In the genomic region with DNA sequence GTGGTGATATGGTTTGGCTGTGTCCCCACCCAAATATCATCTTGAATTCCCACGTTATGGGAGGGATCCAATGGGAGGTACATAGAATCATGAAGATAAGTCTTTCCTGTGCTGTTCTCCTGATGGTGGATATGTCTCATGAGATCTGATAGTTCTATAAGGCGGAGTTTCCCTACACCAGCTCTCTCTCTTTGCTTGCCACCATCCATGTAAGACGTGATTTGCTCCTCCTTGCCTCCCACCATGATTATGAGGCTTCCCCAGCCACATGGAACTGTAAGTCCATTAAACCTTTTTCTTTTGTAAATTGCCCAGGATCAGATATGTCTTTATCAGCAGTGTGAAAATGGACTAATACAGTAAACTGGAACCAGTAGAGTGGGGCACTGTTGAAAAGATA, we compare ENCODE assay signal across 36 cellular contexts. TPM values are rescaled to one million over a fixed set of nuclear protein-coding genes. Genes with fewer than 3 reads are reported as not detected.
"Had no signal": no experiment of that assay in that cellular context is flagged by ENCODE, and none has a peak within 500 bp of the region (broad histone marks: within the 10 kb centered on the region; RNA-seq: fewer than 3 reads in every experiment).

No MANE protein-coding gene starts in this region.

- H3K27ac ChIP-seq: adrenal gland, ascending aorta, body of pancreas, brain microvascular endothelial cell, breast epithelium, cardiac muscle cell had no signal

- H3K4me1 ChIP-seq: adrenal gland, ascending aorta, breast epithelium had no signal

- FAIRE-seq: astrocyte, bronchial epithelial cell had no signal

- ATAC-seq: activated naive CD4-positive, alpha-beta T cell treated with anti-CD3 and anti-CD28 coated beads, Interleukin-2, amount 50 U/mL, for 72 hours; activated naive CD8-positive, alpha-beta T cell treated with anti-CD3 and anti-CD28 coated beads, Interleukin-2, amount 50 U/mL, for 24 hours; activated T-cell treated with anti-CD3 and anti-CD28 coated beads, Interleukin-2, amount 50 U/mL, for 4 hours; activated T-cell treated with anti-CD3 and anti-CD28 coated beads, Interleukin-2, amount 50 U/mL, for 72 hours; activated T-helper 17 cell treated with anti-CD3 and anti-CD28 coated beads, Interleukin-2, amount 50 U/mL, for 72 hours; body of pancreas had no signal

- H3K27me3 ChIP-seq: adrenal gland, ascending aorta, body of pancreas, brain microvascular endothelial cell, breast epithelium, cardiac muscle cell had no signal

- H3K9me3 ChIP-seq: adrenal gland, body of pancreas had no signal

- H3K36me3 ChIP-seq: adrenal gland, ascending aorta, brain microvascular endothelial cell, breast epithelium, cardiac muscle cell had no signal

- H3K4me3 ChIP-seq: adrenal gland, ascending aorta, body of pancreas, breast epithelium, cardiac muscle cell had no signal

- DNase-seq: activated effector memory CD4-positive, alpha-beta T cell treated with anti-CD3 and anti-CD28 coated beads, Interleukin-2, amount 50 U/mL, for 16 hours; activated effector memory CD4-positive, alpha-beta T cell treated with Interleukin-2 at 50 U/mL for 16 hours; activated gamma-delta T cell; activated gamma-delta T cell treated with Interleukin-2 at 50 U/mL for 16 hours; activated naive CD4-positive, alpha-beta T cell; activated naive CD4-positive, alpha-beta T cell treated with anti-CD3 and anti-CD28 coated beads for 36 hours; activated naive CD4-positive, alpha-beta T cell treated with anti-CD3 and anti-CD28 coated beads, Interleukin-2, amount 10 ng/mL, durations not matched to agents 7 days and 5 days; activated naive CD4-positive, alpha-beta T cell treated with anti-CD3 and anti-CD28 coated beads, Interleukin-2, amount 50 U/mL, for 16 hours; activated naive CD4-positive, alpha-beta T cell treated with Interleukin-2 at 50 U/mL for 16 hours; activated naive CD8-positive, alpha-beta T cell treated with anti-CD3 and anti-CD28 coated beads for 36 hours; activated naive CD8-positive, alpha-beta T cell treated with anti-CD3 and anti-CD28 coated beads, Interleukin-2, amount 10 ng/mL, durations not matched to agents 7 days and 5 days; activated naive CD8-positive, alpha-beta T cell treated with anti-CD3 and anti-CD28 coated beads, Interleukin-2, amount 50 U/mL, for 24 hours; activated T-cell treated with anti-CD3 and anti-CD28 coated beads, Interleukin-2, amount 50 U/mL, for 1 hour; activated T-cell treated with anti-CD3 and anti-CD28 coated beads, Interleukin-2, amount 50 U/mL, for 24 hours; activated T-cell treated with anti-CD3 and anti-CD28 coated beads, Interleukin-2, amount 50 U/mL, for 4 hours; activated T-cell treated with anti-CD3 and anti-CD28 coated beads, Interleukin-2, amount 50 U/mL, for 48 hours; activated T-cell treated with anti-CD3 and anti-CD28 coated beads, Interleukin-2, amount 50 U/mL, for 72 hours; adrenal gland; amniotic stem cell; amygdala; anterior cingulate cortex; aorta; body of pancreas; brain microvascular endothelial cell; caudate nucleus; central memory CD4-positive, alpha-beta T cell; cerebellar nuclear complex had no signal

RNA-seq across cellular contexts. Expression of gene HSD17B13, which starts 39.5 kb away (rescaled TPM):
- total RNA-seq: activated naive CD8-positive, alpha-beta T cell treated with anti-CD3 and anti-CD28 coated beads for 36 hours; activated T-cell treated with anti-CD3 and anti-CD28 coated beads, Interleukin-2, amount 50 U/mL, for 4 hours; activated T-helper 1 cell treated with anti-CD3 and anti-CD28 coated beads, Interleukin-12 subunit alpha, Interleukin-12 subunit beta, Interleukin-2, Interleukin-4 antibody, amounts not matched to agents 30 ng/mL and 10 ng/mL and 1 ng/mL, durations not matched to agents 14 hours and 24 hours and 36 hours; ascending aorta; bronchial epithelial cell; chondrocyte had no signal
- polyA plus RNA-seq: cardiac muscle cell had no signal
